In genomic region chr3:71684752-71685151, GRCh38 we compare ENCODE assay signal across 12 cellular contexts. TPM values are rescaled to one million over a fixed set of nuclear protein-coding genes. Genes with fewer than 3 reads are reported as not detected.
DNase-seq lines count a peak whose midpoint lies in the region; ATAC-seq and TF ChIP-seq lines count a peak whose summit lies in the region.
"Had no signal": no experiment of that assay in that cellular context is flagged by ENCODE, and none has a peak within 500 bp of the region (broad histone marks: within the 10 kb centered on the region; RNA-seq: fewer than 3 reads in every experiment).

No MANE protein-coding gene starts in this region.

- H3K27ac ChIP-seq in VCaP: peak overlapping the region; percentile 89; the same call in 1 of the 2 replicates
- H3K27ac ChIP-seq in right cardiac atrium (ENCODE audit: low read length): no peak overlapping the region
- H3K27ac ChIP-seq in tibial nerve: peak overlapping the region in 3 of 4 donors; percentile 42 to 62 (median 60)
- H3K27ac ChIP-seq in MM.1S (ENCODE audit: low read length): no peak overlapping the region
- no peak overlapping the region for H3K27ac ChIP-seq in upper lobe of right lung

- H3F3A ChIP-seq in MM.1S (ENCODE audit: insufficient read depth, low read length): no peaks in the 10 kb centered on the region

- peak in 1 of 2 donors; percentile 38 for TF ChIP-seq EP300 in tibial nerve (IDR thresholded peaks at IDR 0.05)

- H3K4me1 ChIP-seq in right cardiac atrium (ENCODE audit: control insufficient read depth, insufficient read depth, low read length) (peaks cover 2% of the 10 kb centered on the region), tibial nerve (peaks cover 0 to 54% (median 22%) of the 10 kb centered on the region in 4 donors), MM.1S (ENCODE audit: low read length) (no peaks in the 10 kb centered on the region), upper lobe of right lung (peaks cover 24% of the 10 kb centered on the region)

- intact Hi-C loops in right cardiac atrium (cut with DNase I) (no loop called here), upper lobe of right lung (cut with DNase I) (no loop called here)

- H3K4me3 ChIP-seq in right cardiac atrium (ENCODE audit: low read length) (no peak overlapping the region), tibial nerve (no peak overlapping the region), MM.1S (ENCODE audit: low read length) (no peak overlapping the region), H7 (ENCODE audit: insufficient read depth, low read depth, low read length) (no peak overlapping the region), upper lobe of right lung (no peak overlapping the region)

- H3K27me3 ChIP-seq in right cardiac atrium (ENCODE audit: control insufficient read depth, insufficient read depth) (no peaks in the 10 kb centered on the region), tibial nerve (no peaks in the 10 kb centered on the region), MM.1S (replicated peaks; ENCODE audit: insufficient read depth, low read length) (no peaks in the 10 kb centered on the region), H7 (ENCODE audit: control insufficient read depth, insufficient read depth, low read length) (no peaks in the 10 kb centered on the region), upper lobe of right lung (no peaks in the 10 kb centered on the region)

- H3K9me3 ChIP-seq in right cardiac atrium (ENCODE audit: control insufficient read depth, low read length) (no peaks in the 10 kb centered on the region), tibial nerve (no peaks in the 10 kb centered on the region), MM.1S (replicated peaks; ENCODE audit: insufficient read depth, low read length) (no peaks in the 10 kb centered on the region), upper lobe of right lung (no peaks in the 10 kb centered on the region)

- TF ChIP-seq POLR2A in tibial nerve (IDR thresholded peaks at IDR 0.05): no peak

- H3K9me2 ChIP-seq in MM.1S (replicated peaks; ENCODE audit: insufficient read depth, low read length): no peaks in the 10 kb centered on the region

- H3K79me2 ChIP-seq in MM.1S (ENCODE audit: low read length): no peaks in the 10 kb centered on the region

- H3K36me3 ChIP-seq in tibial nerve: peaks cover 0 to 3% (median 0%) of the 10 kb centered on the region in 3 donors
- peaks cover 6% of the 10 kb centered on the region; the same call in 1 of the 2 replicates for H3K36me3 ChIP-seq in MM.1S (replicated peaks; ENCODE audit: insufficient read depth, low read length)
- H3K36me3 ChIP-seq in H7 (replicated peaks; ENCODE audit: control insufficient read depth, insufficient read depth, low read length): no peaks in the 10 kb centered on the region
- no peaks in the 10 kb centered on the region for H3K36me3 ChIP-seq in upper lobe of right lung

- no peaks in the 10 kb centered on the region for H4K20me1 ChIP-seq in MM.1S (ENCODE audit: insufficient read depth, low read length)

- DNase-seq in NCI-H1105 treated with DMSO at 0.1 percent for 48 hours (lab: John Stamatoyannopoulos, UW): peak; percentile 25
- no peak for DNase-seq in NCI-H1105 (lab: John Stamatoyannopoulos, UW)
- DNase-seq in right cardiac atrium: peak in 1 of 3 donors; percentile 42
- peak in 1 of 2 donors; percentile 30 for DNase-seq in tibial nerve (ENCODE audit: low spot score in 2 of 2)
- no peak for DNase-seq in MM.1S
- no peak for DNase-seq in H7
- DNase-seq in upper lobe of right lung: no peak
- DNase-seq: 8988T; activated naive CD4-positive, alpha-beta T cell treated with anti-CD3 and anti-CD28 coated beads, Interleukin-2, amount 50 U/mL, for 16 hours; stimulated activated CD4-positive, alpha-beta T cell treated with anti-CD3 and anti-CD28 coated beads, Interleukin-4, amount 100 ng/mL, for 1 hour had no signal

- H3K4me2 ChIP-seq in MM.1S (ENCODE audit: low read depth, low read length): no peak overlapping the region

- ATAC-seq in right cardiac atrium (peak; percentile 49 to 58), upper lobe of right lung (no peak)
- ATAC-seq: Panc1 had no signal

- 37% methylated on average over 5 of the region's 5 CpGs for WGBS in right cardiac atrium
- 21 to 29% methylated on average over 5 of the region's 5 CpGs for WGBS in tibial nerve, 2 donors

- no peak overlapping the region for H3K9ac ChIP-seq in MM.1S (ENCODE audit: low read length)

- H2AFZ ChIP-seq in MM.1S (ENCODE audit: low read length): no peak overlapping the region

- TF ChIP-seq CTCF in VCaP (conservative IDR thresholded peaks at IDR 0.05) (no peak), tibial nerve (IDR thresholded peaks at IDR 0.05) (no peak), MM.1S (IDR thresholded peaks at IDR 0.05; ENCODE audit: low read length) (no peak), upper lobe of right lung (IDR thresholded peaks at IDR 0.05) (no peak)

RNA-seq across cellular contexts. Expression of gene EIF4E3, which starts 40.5 kb away (rescaled TPM):
- total RNA-seq in right cardiac atrium (10 to 100 TPM; 40.7 to 42.5 (median 41.1) TPM), tibial nerve (10 to 100 TPM; 11.2 to 23.8 (median 16.0) TPM), upper lobe of right lung (38.4 TPM)
- polyA plus RNA-seq in right cardiac atrium: 25.0 TPM
- total RNA-seq in H7 (2014; rRNA removed; shearing (Covaris generic)): 2.5 and 3.4 TPM in 2 replicates

Comparison
In these comparisons a context has a peak if more than half of its experiments do, and no peak if none do; other contexts are left out.
1. H3K27ac ChIP-seq: peak in VCaP (single experiment) and tibial nerve (3 of 4); none in right cardiac atrium (single experiment), MM.1S (single experiment) and upper lobe of right lung (single experiment).